8 cellular contexts compared by ENCODE assay signal in genomic region chr2:28620801-28621171, GRCh38.
A peak's percentile ranks its signal among the peaks of the same experiment; 100 is the strongest.
DNase-seq lines count a peak whose midpoint lies in the region; ATAC-seq and TF ChIP-seq lines count a peak whose summit lies in the region.

No MANE protein-coding gene starts in this region.

- no peaks in the 10 kb centered on the region for H3K27me3 ChIP-seq in ascending aorta

- H3K4me3 ChIP-seq in ascending aorta: no peak overlapping the region

- H3K27ac ChIP-seq in ascending aorta (peak overlapping the region; percentile 94 to 100), substantia nigra (ENCODE audit: low read depth, low read length, poor library complexity, severe bottlenecking) (peak overlapping the region; percentile 64)

- no peaks in the 10 kb centered on the region for H3K27me3 Mint-ChIP-seq in T-helper 1 cell treated with Interleukin-12 subunit alpha and Interleukin-12 subunit beta and Interleukin-4 antibody, amounts not matched to agents 30 μg/mL and 1 μg/mL, for 36 hours (ENCODE audit: low read depth)
- peaks cover 4% of the 10 kb centered on the region for H3K27me3 Mint-ChIP-seq in memory B cell

- intact Hi-C loops in ascending aorta (cut with DNase I): loop anchor here (2.0 kb wide), 1 partner anchor 22 kb away; no protein-coding TSS in a partner anchor

- no peak for ATAC-seq in memory B cell (ENCODE audit: low read depth)
- ATAC-seq in GM21717 (IDR thresholded peaks at IDR 0.05; ENCODE audit: unreplicated experiment): no peak

- H3K9me3 Mint-ChIP-seq in T-helper 1 cell treated with Interleukin-12 subunit alpha and Interleukin-12 subunit beta and Interleukin-4 antibody, amounts not matched to agents 30 μg/mL and 1 μg/mL, for 36 hours: no peaks in the 10 kb centered on the region
- H3K9me3 Mint-ChIP-seq in memory B cell: no peaks in the 10 kb centered on the region

- DNase-seq in T-helper 1 cell: no peak
- no peak for DNase-seq in ascending aorta (ENCODE audit: low spot score in 2 of 2)
- no peak for DNase-seq in memory B cell (ENCODE audit: low spot score in 2 of 2)
- DNase-seq in substantia nigra (lab: John Stamatoyannopoulos, UW): no peak
- no peak for DNase-seq in NCI-H526 treated with DMSO at 0.1 percent for 48 hours (lab: John Stamatoyannopoulos, UW)
- no peak for DNase-seq in NCI-H1048 (lab: John Stamatoyannopoulos, UW)

- no peaks in the 10 kb centered on the region for H3K36me3 Mint-ChIP-seq in T-helper 1 cell treated with Interleukin-12 subunit alpha and Interleukin-12 subunit beta and Interleukin-4 antibody, amounts not matched to agents 30 μg/mL and 1 μg/mL, for 36 hours (ENCODE audit: low read depth)
- H3K36me3 Mint-ChIP-seq in memory B cell: peaks cover 2% of the 10 kb centered on the region

- no peak for TF ChIP-seq CTCF in ascending aorta (IDR thresholded peaks at IDR 0.05)

- H3K4me3 Mint-ChIP-seq in T-helper 1 cell treated with Interleukin-12 subunit alpha and Interleukin-12 subunit beta and Interleukin-4 antibody, amounts not matched to agents 30 μg/mL and 1 μg/mL, for 36 hours: peak overlapping the region; percentile 30
- peak overlapping the region; percentile 37 for H3K4me3 Mint-ChIP-seq in memory B cell

- H3K27ac Mint-ChIP-seq in T-helper 1 cell treated with Interleukin-12 subunit alpha and Interleukin-12 subunit beta and Interleukin-4 antibody, amounts not matched to agents 30 μg/mL and 1 μg/mL, for 36 hours: peak overlapping the region; percentile 95
- peak overlapping the region; percentile 96 for H3K27ac Mint-ChIP-seq in memory B cell

- peaks cover 74% of the 10 kb centered on the region for H3K4me1 Mint-ChIP-seq in T-helper 1 cell treated with Interleukin-12 subunit alpha and Interleukin-12 subunit beta and Interleukin-4 antibody, amounts not matched to agents 30 μg/mL and 1 μg/mL, for 36 hours (ENCODE audit: low read depth)
- H3K4me1 Mint-ChIP-seq in memory B cell: peaks cover 30% of the 10 kb centered on the region

- H3K4me1 ChIP-seq in ascending aorta: peaks cover 28 to 59% of the 10 kb centered on the region in 2 donors

- no peaks in the 10 kb centered on the region for H3K9me3 ChIP-seq in ascending aorta

- H3K36me3 ChIP-seq in ascending aorta: no peaks in the 10 kb centered on the region
